14 cellular contexts compared by ENCODE assay signal in the genomic region with DNA sequence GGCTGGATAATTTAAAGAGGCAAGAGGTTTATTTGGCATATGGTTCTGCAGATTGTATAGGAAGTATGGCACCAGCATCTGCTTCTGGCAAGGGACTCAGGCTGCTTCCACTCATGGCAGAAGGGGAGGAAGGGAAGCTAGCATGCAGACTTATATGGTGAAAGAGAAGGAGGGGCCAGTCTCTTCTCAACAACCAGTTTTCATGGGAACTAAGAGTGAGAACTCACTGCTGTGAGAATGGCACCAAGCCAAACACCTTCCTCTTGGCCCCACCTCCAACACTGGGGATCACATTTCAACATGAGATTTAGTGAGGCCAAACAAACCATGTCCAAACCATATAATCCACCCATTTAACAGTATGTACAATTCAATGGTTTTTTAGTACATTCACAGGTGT.
A peak's percentile ranks its signal among the peaks of the same experiment; 100 is the strongest.
DNase-seq lines count a peak whose midpoint lies in the region; ATAC-seq and TF ChIP-seq lines count a peak whose summit lies in the region.
"Had no signal": no experiment of that assay in that cellular context is flagged by ENCODE, and none has a peak within 500 bp of the region (broad histone marks: within the 10 kb centered on the region; RNA-seq: fewer than 3 reads in every experiment).

No MANE protein-coding gene starts in this region.

- H3K27ac Mint-ChIP-seq in activated T-helper 2 cell treated with anti-CD3 and anti-CD28 coated beads, Interferon-gamma antibody, Interleukin-2, Interleukin-4, amounts not matched to agents 10 μg/mL and 5 μg/mL and 100 μg/mL, durations not matched to agents 14 hours and 24 hours and 36 hours, result no peak overlapping the region

- no peak for TF ChIP-seq CTCF in A673 (conservative IDR thresholded peaks at IDR 0.05; ENCODE audit: low read depth, low read length)

- no peaks in the 10 kb centered on the region for H3K27me3 Mint-ChIP-seq in activated T-helper 2 cell treated with anti-CD3 and anti-CD28 coated beads, Interferon-gamma antibody, Interleukin-2, Interleukin-4, amounts not matched to agents 10 μg/mL and 5 μg/mL and 100 μg/mL, durations not matched to agents 14 hours and 24 hours and 36 hours (ENCODE audit: low read depth)

- POLR2A ChIA-PET in A673 (lab: Charles Lee; ENCODE audit: low non-redundant PET), result no interaction called here

- no peak overlapping the region for H3K27ac ChIP-seq in A673 (ENCODE audit: low read depth, low read length, poor library complexity, severe bottlenecking)
- H3K27ac ChIP-seq: adrenal gland; BLaER1 treated with 17β-estradiol and CSF1 and Interleukin-3, amounts not matched to agents 10 nM and 100 nM; stomach had no signal

- H3K4me3 ChIP-seq in A673 (ENCODE audit: low read depth, low read length, poor library complexity, severe bottlenecking), result no peak overlapping the region
- H3K4me3 ChIP-seq: adrenal gland; BLaER1 treated with 17β-estradiol and CSF1 and Interleukin-3, amounts not matched to agents 10 nM and 100 nM; SK-N-MC; stomach had no signal

- no peaks in the 10 kb centered on the region for H3K27me3 ChIP-seq in A673 (replicated peaks; ENCODE audit: insufficient read depth, low read depth, low read length, poor library complexity)
- H3K27me3 ChIP-seq: adrenal gland; BLaER1 treated with 17β-estradiol and CSF1 and Interleukin-3, amounts not matched to agents 10 nM and 100 nM; stomach had no signal

- CTCF ChIA-PET in A673 (lab: Charles Lee), result no interaction called here

- no peaks in the 10 kb centered on the region for H3K9me3 ChIP-seq in A673 (ENCODE audit: low read depth, low read length, poor library complexity, severe bottlenecking)
- H3K9me3 ChIP-seq: adrenal gland; BLaER1 treated with 17β-estradiol and CSF1 and Interleukin-3, amounts not matched to agents 10 nM and 100 nM; stomach had no signal

- peaks cover 22% of the 10 kb centered on the region for H3K4me1 ChIP-seq in A673 (ENCODE audit: insufficient read depth, low read length, poor library complexity, severe bottlenecking)
- H3K4me1 ChIP-seq: adrenal gland, stomach had no signal

- BruUV-seq in A673 (replicated peaks; lab: Mats Ljungman, UMichigan), result no TSS peak

- no peaks in the 10 kb centered on the region for H3K9me3 Mint-ChIP-seq in activated T-helper 2 cell treated with anti-CD3 and anti-CD28 coated beads, Interferon-gamma antibody, Interleukin-2, Interleukin-4, amounts not matched to agents 10 μg/mL and 5 μg/mL and 100 μg/mL, durations not matched to agents 14 hours and 24 hours and 36 hours

- peaks cover 9% of the 10 kb centered on the region for H3K4me1 Mint-ChIP-seq in activated T-helper 2 cell treated with anti-CD3 and anti-CD28 coated beads, Interferon-gamma antibody, Interleukin-2, Interleukin-4, amounts not matched to agents 10 μg/mL and 5 μg/mL and 100 μg/mL, durations not matched to agents 14 hours and 24 hours and 36 hours (ENCODE audit: low read depth)

- peak; percentile 63 for DNase-seq in A673 (ENCODE audit: low spot score)
- peak; percentile 36 for DNase-seq in Daoy (ENCODE audit: low read depth)
- DNase-seq in NCI-H1092 (lab: John Stamatoyannopoulos, UW), result peak; percentile 48
- peak; percentile 36 for DNase-seq in OCI-M1 (lab: John Stamatoyannopoulos, UW)
- no peak for DNase-seq in stimulated activated CD4-positive, alpha-beta T cell treated with anti-CD3 and anti-CD28 coated beads, Interleukin-12 subunit alpha, Interleukin-12 subunit beta, amount 100 ng/mL, for 4 hours
- no peak for DNase-seq in activated T-helper 2 cell treated with anti-CD3 and anti-CD28 coated beads, Interferon-gamma antibody, Interleukin-2, Interleukin-4, amounts not matched to agents 10 μg/mL and 5 μg/mL and 100 μg/mL, durations not matched to agents 14 hours and 24 hours and 36 hours (ENCODE audit: low spot score)
- DNase-seq: adrenal gland; foreskin melanocyte; stimulated activated CD4-positive, alpha-beta T cell treated with anti-CD3 and anti-CD28 coated beads, Interleukin-4, amount 100 ng/mL, for 4 hours; stomach had no signal

- no peaks in the 10 kb centered on the region for H3K36me3 Mint-ChIP-seq in activated T-helper 2 cell treated with anti-CD3 and anti-CD28 coated beads, Interferon-gamma antibody, Interleukin-2, Interleukin-4, amounts not matched to agents 10 μg/mL and 5 μg/mL and 100 μg/mL, durations not matched to agents 14 hours and 24 hours and 36 hours (ENCODE audit: low read depth)

- ATAC-seq in HG03135 (IDR thresholded peaks at IDR 0.05; ENCODE audit: unreplicated experiment), result no peak
- ATAC-seq in HG03342 (IDR thresholded peaks at IDR 0.05; ENCODE audit: unreplicated experiment), result no peak

- no peak overlapping the region for H3K4me3 Mint-ChIP-seq in activated T-helper 2 cell treated with anti-CD3 and anti-CD28 coated beads, Interferon-gamma antibody, Interleukin-2, Interleukin-4, amounts not matched to agents 10 μg/mL and 5 μg/mL and 100 μg/mL, durations not matched to agents 14 hours and 24 hours and 36 hours (ENCODE audit: low read depth)

- H3K36me3 ChIP-seq in A673 (ENCODE audit: insufficient read depth, low read length, poor library complexity, severe bottlenecking), result no peaks in the 10 kb centered on the region
- H3K36me3 ChIP-seq: adrenal gland; BLaER1 treated with 17β-estradiol and CSF1 and Interleukin-3, amounts not matched to agents 10 nM and 100 nM; stomach had no signal

- intact Hi-C loops in A673 (cut with micrococcal nuclease; ENCODE audit: unreplicated experiment), result no loop called here
- intact Hi-C loops in activated T-helper 2 cell treated with anti-CD3 and anti-CD28 coated beads, Interferon-gamma antibody, Interleukin-2, Interleukin-4, amounts not matched to agents 10 μg/mL and 5 μg/mL and 100 μg/mL, durations not matched to agents 14 hours and 24 hours and 36 hours (cut with micrococcal nuclease), result no loop called here

Comparison
In these comparisons a context has a peak if more than half of its experiments do, and no peak if none do; other contexts are left out.
1. DNase-seq: peak in A673 (single experiment), Daoy (single experiment), NCI-H1092 (single experiment) and OCI-M1 (single experiment); none in stimulated activated CD4-positive, alpha-beta T cell treated with anti-CD3 and anti-CD28 coated beads, Interleukin-12 subunit alpha, Interleukin-12 subunit beta, amount 100 ng/mL, for 4 hours (single experiment) and activated T-helper 2 cell treated with anti-CD3 and anti-CD28 coated beads, Interferon-gamma antibody, Interleukin-2, Interleukin-4, amounts not matched to agents 10 μg/mL and 5 μg/mL and 100 μg/mL, durations not matched to agents 14 hours and 24 hours and 36 hours (single experiment).